Comparison of ENCODE assay signal across 19 cellular contexts in genomic region chr3:129503387-129504010, GRCh38. TPM values are rescaled to one million over a fixed set of nuclear protein-coding genes. Genes with fewer than 3 reads are reported as not detected.
DNase-seq lines count a peak whose midpoint lies in the region; TF ChIP-seq lines count a peak whose summit lies in the region.
"Had no signal": no experiment of that assay in that cellular context is flagged by ENCODE, and none has a peak within 500 bp of the region (broad histone marks: within the 10 kb centered on the region; RNA-seq: fewer than 3 reads in every experiment).

No MANE protein-coding gene starts in this region.

- no peak overlapping the region for H2BK120ac ChIP-seq in mesenchymal stem cell (ENCODE audit: low read depth, low read length)

- DNase-seq in Daoy (ENCODE audit: low read depth) (peak; percentile 35), NCI-H1105 (lab: John Stamatoyannopoulos, UW) (peak; percentile 83), RKO (ENCODE audit: low spot score) (peak; percentile 7), mesenchymal stem cell (peak; percentile 22), brain microvascular endothelial cell (no peak), iPS-NIHi7 (ENCODE audit: extremely low spot score) (no peak), EL (no peak), ovary (no peak)
- DNase-seq: activated CD4-positive, alpha-beta T cell treated with anti-CD3 and anti-CD28 coated beads, Interleukin-2, amount 50 U/mL, for 1 hour; activated T-cell treated with anti-CD3 and anti-CD28 coated beads, Interleukin-2, amount 50 U/mL, for 48 hours; cortex of kidney; GF-D8; SIG-M5; stimulated activated CD4-positive, alpha-beta T cell treated with anti-CD3 and anti-CD28 coated beads, Interleukin-2, amount 100 ng/mL, for 48 hours; T1000; transverse colon had no signal

- no peak overlapping the region for H3K23ac ChIP-seq in mesenchymal stem cell (ENCODE audit: low read length in 2 of 2)

- no peak overlapping the region for H3K18ac ChIP-seq in mesenchymal stem cell (ENCODE audit: low read depth in 1 of 2, low read length in 2 of 2)

- H3K79me1 ChIP-seq in mesenchymal stem cell (replicated peaks; ENCODE audit: low read length, poor library complexity, severe bottlenecking): no peaks in the 10 kb centered on the region

- no peak overlapping the region for H4K8ac ChIP-seq in mesenchymal stem cell (ENCODE audit: low read length)

- no peak overlapping the region for H3K4me2 ChIP-seq in mesenchymal stem cell (ENCODE audit: low read length, poor library complexity, severe bottlenecking)

- no peak for TF ChIP-seq CTCF in brain microvascular endothelial cell (IDR thresholded peaks at IDR 0.05; ENCODE audit: low read depth, low read length, missing control alignments)
- TF ChIP-seq CTCF in ovary (IDR thresholded peaks at IDR 0.05): no peak

- intact Hi-C loops in ovary (cut with DNase I): loop anchor here in 1 of 4 donors (10.0 kb wide), 1 partner anchor 321 kb away; no protein-coding TSS in a partner anchor

- no peaks in the 10 kb centered on the region for H3K9me3 ChIP-seq in mesenchymal stem cell (ENCODE audit: control insufficient read depth, low read length)
- H3K9me3 ChIP-seq in ovary: no peaks in the 10 kb centered on the region
- H3K9me3 ChIP-seq: adrenal gland, transverse colon had no signal

- H3K4ac ChIP-seq in mesenchymal stem cell (ENCODE audit: low read depth in 1 of 2, low read length in 2 of 2): no peak overlapping the region

- H4K91ac ChIP-seq in mesenchymal stem cell (ENCODE audit: low read length): no peak overlapping the region

- no peak overlapping the region for H2BK15ac ChIP-seq in mesenchymal stem cell (ENCODE audit: low read depth, poor library complexity, severe bottlenecking)

- H3K4me3 ChIP-seq in mesenchymal stem cell (ENCODE audit: insufficient read depth in 1 of 2, low read depth in 1 of 2, low read length in 2 of 2) (no peak overlapping the region), brain microvascular endothelial cell (ENCODE audit: low read depth, low read length) (no peak overlapping the region), ovary (no peak overlapping the region)
- H3K4me3 ChIP-seq: adrenal gland, transverse colon had no signal

- H2BK12ac ChIP-seq in mesenchymal stem cell (ENCODE audit: low read length in 2 of 2): no peak overlapping the region

- peaks cover 43 to 72% of the 10 kb centered on the region in 2 experiments for H3K36me3 ChIP-seq in mesenchymal stem cell (ENCODE audit: control insufficient read depth in 1 of 2, insufficient read depth in 2 of 2, low read depth in 1 of 2, low read length in 2 of 2)
- H3K36me3 ChIP-seq in brain microvascular endothelial cell (replicated peaks): no peaks in the 10 kb centered on the region
- H3K36me3 ChIP-seq in ovary: no peaks in the 10 kb centered on the region
- H3K36me3 ChIP-seq: adrenal gland, transverse colon had no signal

- H2BK5ac ChIP-seq in mesenchymal stem cell (ENCODE audit: low read depth, low read length, poor library complexity, severe bottlenecking): no peak overlapping the region

- TF ChIP-seq POLR2A in ovary (IDR thresholded peaks at IDR 0.05): no peak

- H3K14ac ChIP-seq in mesenchymal stem cell (ENCODE audit: low read length in 2 of 2): no peak overlapping the region

- TF ChIP-seq EP300 in ovary (IDR thresholded peaks at IDR 0.05): no peak

- H3K27ac ChIP-seq in mesenchymal stem cell (ENCODE audit: low read length, poor library complexity, severe bottlenecking) (no peak overlapping the region), brain microvascular endothelial cell (no peak overlapping the region), ovary (no peak overlapping the region)
- H3K27ac ChIP-seq: adrenal gland, transverse colon had no signal

- in situ Hi-C loops in brain microvascular endothelial cell (cut with HindIII; ENCODE audit: low pct_ligation_motif_present, low sequenced_read_pairs): no loop called here

- no peak overlapping the region for H2AFZ ChIP-seq in mesenchymal stem cell (ENCODE audit: low read depth, low read length)

- H3K27me3 ChIP-seq in mesenchymal stem cell (ENCODE audit: control insufficient read depth in 1 of 2, insufficient read depth in 1 of 2, low read length in 2 of 2): no peaks in the 10 kb centered on the region
- H3K27me3 ChIP-seq in brain microvascular endothelial cell (replicated peaks): no peaks in the 10 kb centered on the region
- no peaks in the 10 kb centered on the region for H3K27me3 ChIP-seq in ovary
- H3K27me3 ChIP-seq: adrenal gland, transverse colon had no signal

- H3K9ac ChIP-seq in mesenchymal stem cell (ENCODE audit: low read length): no peak overlapping the region

- no peak overlapping the region for H2AK5ac ChIP-seq in mesenchymal stem cell (ENCODE audit: low read length, severe bottlenecking)

- 93% methylated on average over 8 of the region's 9 CpGs for WGBS in mesenchymal stem cell
- 70 to 80% (median 74%) methylated on average over 9 of the region's 9 CpGs for WGBS in ovary, 3 donors

- H3K4me1 ChIP-seq in mesenchymal stem cell (ENCODE audit: control insufficient read depth, insufficient read depth, low read depth, low read length) (peaks cover 8% of the 10 kb centered on the region), ovary (ENCODE audit: insufficient read depth) (no peaks in the 10 kb centered on the region)
- H3K4me1 ChIP-seq: transverse colon had no signal

RNA-seq across cellular contexts. Expression of gene RHO, which starts 24.9 kb away (rescaled TPM):
- not detected in 2 replicates for total RNA-seq in Daoy (2014; rRNA removed; shearing (Covaris generic))
- polyA plus RNA-seq in mesenchymal stem cell (2013, experiment 1 of 2): not detected
- not detected for polyA plus RNA-seq in mesenchymal stem cell (2013, experiment 2 of 2)
- total RNA-seq in ovary: under 1 TPM in 2 of 7 donors, not detected in 5; 0.13 to 0.24 TPM
- polyA plus RNA-seq in ovary: not detected
- total RNA-seq: adrenal gland, left lobe of liver, transverse colon had no signal
- polyA plus RNA-seq: adrenal gland, CD14-positive monocyte had no signal

RNA-seq across cellular contexts. Expression of gene H1-8, which starts 39.5 kb away (rescaled TPM):
- not detected in 2 replicates for total RNA-seq in Daoy (2014; rRNA removed; shearing (Covaris generic))
- not detected for polyA plus RNA-seq in mesenchymal stem cell (2013, experiment 1 of 2)
- not detected for polyA plus RNA-seq in mesenchymal stem cell (2013, experiment 2 of 2)
- total RNA-seq in ovary: not detected
- under 1 TPM in 1 of 2 donors, not detected in 1; 0.27 TPM for polyA plus RNA-seq in ovary
- total RNA-seq: adrenal gland, left lobe of liver, transverse colon had no signal
- polyA plus RNA-seq: adrenal gland, CD14-positive monocyte had no signal

Comparison
In these comparisons a context has a peak if more than half of its experiments do, and no peak if none do; other contexts are left out.
1. DNase-seq: peak in Daoy (single experiment), NCI-H1105 (single experiment), RKO (single experiment) and mesenchymal stem cell (single experiment); none in brain microvascular endothelial cell (single experiment), iPS-NIHi7 (single experiment), EL (single experiment) and ovary (0 of 5).